ENCODE assay signal across 8 cellular contexts in genomic region chr2:208175069-208175842, GRCh38. TPM values are rescaled to one million over a fixed set of nuclear protein-coding genes. Genes with fewer than 3 reads are reported as not detected.
DNase-seq lines count a peak whose midpoint lies in the region; ATAC-seq, FAIRE-seq and TF ChIP-seq lines count a peak whose summit lies in the region.

No MANE protein-coding gene starts in this region.

- TF ChIP-seq POLR2A in HCT116 (IDR thresholded peaks at IDR 0.05; ENCODE audit: borderline replicate concordance, extremely low read depth, insufficient read depth, insufficient read length) (no peak), gastroesophageal sphincter (IDR thresholded peaks at IDR 0.05) (no peak)

- peaks cover 19% of the 10 kb centered on the region for H3K4me1 Mint-ChIP-seq in type B pancreatic cell (ENCODE audit: unreplicated experiment)

- H3K9me3 ChIP-seq in HCT116 (ENCODE audit: control insufficient read depth in 1 of 2, insufficient read depth in 1 of 2, low read depth in 1 of 2, low read length in 2 of 2) (no peaks in the 10 kb centered on the region), MG63 (no peaks in the 10 kb centered on the region), SJCRH30 (replicated peaks) (no peaks in the 10 kb centered on the region), gastroesophageal sphincter (no peaks in the 10 kb centered on the region), pancreas (no peaks in the 10 kb centered on the region)

- H2AFZ ChIP-seq in HCT116 (ENCODE audit: low read depth, low read length, poor library complexity, severe bottlenecking) = peak overlapping the region; percentile 95

- peak overlapping the region; percentile 12; the same call in 1 of the 2 replicates for H3K4me2 ChIP-seq in HCT116 (ENCODE audit: low read length)

- H3K9me2 ChIP-seq in HCT116 (ENCODE audit: insufficient read depth) = no peaks in the 10 kb centered on the region

- no peaks in the 10 kb centered on the region for H3K36me3 ChIP-seq in HCT116 (ENCODE audit: control insufficient read depth in 1 of 2, insufficient read depth in 2 of 2, low read length in 2 of 2)
- no peaks in the 10 kb centered on the region for H3K36me3 ChIP-seq in MG63
- H3K36me3 ChIP-seq in SJCRH30 = no peaks in the 10 kb centered on the region
- no peaks in the 10 kb centered on the region for H3K36me3 ChIP-seq in gastroesophageal sphincter
- H3K36me3 ChIP-seq in pancreas = no peaks in the 10 kb centered on the region

- TF ChIP-seq CTCF in GM10266 (IDR thresholded peaks at IDR 0.05; ENCODE audit: control insufficient read depth, insufficient read depth, low read depth, missing control alignments) (peak; percentile 85), HCT116 (IDR thresholded peaks at IDR 0.05 in 2 of 3, conservative IDR thresholded peaks at IDR 0.05 in 1 of 3; ENCODE audit: borderline replicate concordance in 1 of 3, insufficient read depth in 1 of 3, low read depth in 2 of 3, low read length in 2 of 3) (peak; percentile 72 to 90 (median 89); a peak in 5 of 6 replicates), gastroesophageal sphincter (IDR thresholded peaks at IDR 0.05) (peak; percentile 73 to 89 (median 80)), pancreas (IDR thresholded peaks at IDR 0.05) (peak; percentile 70 to 88 (median 84)), type B pancreatic cell (conservative IDR thresholded peaks at IDR 0.05) (peak; percentile 93)

- no peaks in the 10 kb centered on the region for H4K20me1 ChIP-seq in HCT116 (ENCODE audit: insufficient read depth)

- H3K4me3 Mint-ChIP-seq in type B pancreatic cell = no peak overlapping the region

- RAD21 ChIA-PET in HCT116 (lab: Charles Lee; ENCODE audit: low non-redundant PET in 1 of 2, low total read pairs in 2 of 2, uncharacterized antibody in 2 of 2, unreplicated experiment in 2 of 2) = interaction anchor here in 1 of 2 experiments (1.0 kb wide), 1 partner anchor 73 kb away, joined by 3 read pairs; no protein-coding TSS in a partner anchor

- H3K79me2 ChIP-seq in HCT116 (ENCODE audit: insufficient read depth, low read length) = no peaks in the 10 kb centered on the region

- FAIRE-seq in pancreas (lab: Jason Lieb, UNC) = peak; percentile 85

- DNase-seq in GM10266 (ENCODE audit: extremely low spot score) (peak; percentile 68), HCT116 (ENCODE audit: low read depth, low spot score) (peak; percentile 75), MG63 (peak; percentile 66), SJCRH30 (peak; percentile 68 to 87), pancreas (peak; percentile 62 to 84 (median 67)), type B pancreatic cell (ENCODE audit: extremely low spot score, unreplicated experiment) (peak; percentile 76)
- peak; percentile 79 for DNase-seq in activated effector memory CD4-positive, alpha-beta T cell treated with anti-CD3 and anti-CD28 coated beads, Interleukin-2, amount 50 U/mL, for 16 hours

- intact Hi-C loops in HCT116 (cut with micrococcal nuclease) = loop anchor here (2.0 kb wide), 1 partner anchor 80 kb away; the partner anchor contains the start of gene IDH1
- intact Hi-C loops in pancreas (cut with DNase I) = no loop called here

- CTCF ChIA-PET in HCT116 (lab: Charles Lee) = interaction anchor here (0.8 to 2.7 kb wide), 9 partner anchors 10 to 103 kb away, joined by 3 to 24 read pairs (median 3); partner anchors contain the start of gene IDH1

- no peaks in the 10 kb centered on the region for H3K36me3 Mint-ChIP-seq in type B pancreatic cell

- WGBS in gastroesophageal sphincter (ENCODE audit: low coverage in 1 of 2), 2 donors = 34 to 37% methylated on average over 15 to 16 of the region's 21 CpGs
- 33 to 35% methylated on average over 21 of the region's 21 CpGs for WGBS in pancreas, 2 donors

- no peak for TF ChIP-seq EP300 in gastroesophageal sphincter (IDR thresholded peaks at IDR 0.05)

- no peak overlapping the region for H3K27ac Mint-ChIP-seq in type B pancreatic cell

- H3K27me3 ChIP-seq in HCT116 (ENCODE audit: insufficient read depth, low read length) (no peaks in the 10 kb centered on the region), MG63 (no peaks in the 10 kb centered on the region; the same call in 1 of the 2 replicates), SJCRH30 (no peaks in the 10 kb centered on the region), gastroesophageal sphincter (no peaks in the 10 kb centered on the region), pancreas (no peaks in the 10 kb centered on the region)

- H3K27ac ChIP-seq in HCT116 (ENCODE audit: low read depth, low read length) (no peak overlapping the region), SJCRH30 (no peak overlapping the region), gastroesophageal sphincter (no peak overlapping the region), pancreas (no peak overlapping the region)

- ATAC-seq in HCT116 (peak; percentile 99), gastroesophageal sphincter (peak; percentile 95), pancreas (peak; percentile 99 to 100 (median 100))

- TF ChIP-seq RAD21 in HCT116 (IDR thresholded peaks at IDR 0.05; ENCODE audit: low read depth) = peak; percentile 80

- POLR2A ChIA-PET in HCT116 (lab: Charles Lee) = interaction anchor here (1.3 kb wide), 1 partner anchor 80 kb away, joined by 3 read pairs; the partner anchor contains the start of gene IDH1

- H3K27me3 Mint-ChIP-seq in type B pancreatic cell = no peaks in the 10 kb centered on the region

- H3K9me3 Mint-ChIP-seq in type B pancreatic cell = no peaks in the 10 kb centered on the region

- no peak overlapping the region for H3K4me3 ChIP-seq in HCT116 (replicated peaks in 1 of 2; ENCODE audit: low read depth in 1 of 2, low read length in 2 of 2)
- H3K4me3 ChIP-seq in MG63 = no peak overlapping the region
- H3K4me3 ChIP-seq in SJCRH30 = no peak overlapping the region
- H3K4me3 ChIP-seq in gastroesophageal sphincter = no peak overlapping the region
- no peak overlapping the region for H3K4me3 ChIP-seq in pancreas

- BruUV-seq in HCT116 (replicated peaks; lab: Mats Ljungman, UMichigan) = no TSS peak

- no peak overlapping the region for H3K9ac ChIP-seq in HCT116 (ENCODE audit: low read length)

- H3K4me1 ChIP-seq in HCT116 (ENCODE audit: control insufficient read depth in 1 of 2, insufficient read depth in 2 of 2, low read length in 2 of 2) (peaks cover 6 to 28% of the 10 kb centered on the region in 2 experiments; a peak in 3 of 4 replicates), SJCRH30 (no peaks in the 10 kb centered on the region; the same call in none of the 2 replicates), gastroesophageal sphincter (peaks cover 0 to 10% (median 3%) of the 10 kb centered on the region in 3 donors), pancreas (peaks cover 0 to 3% (median 0%) of the 10 kb centered on the region in 3 donors)

TF ChIP-seq in HCT116, 20 proteins besides CTCF, POLR2A, EP300 and RAD21 (continues in another document):
- TF ChIP-seq JUND (IDR thresholded peaks at IDR 0.05) = no peak
- peak; percentile 62 for TF ChIP-seq YY1 (IDR thresholded peaks at IDR 0.05; ENCODE audit: extremely low read depth, insufficient replicate concordance, low read depth, low read length)
- no peak; the same call in 1 of the 2 replicates for TF ChIP-seq CBX3 (IDR thresholded peaks at IDR 0.05; ENCODE audit: low read depth)

RNA-seq across cellular contexts. Expression of gene CRYGA, which starts 11.9 kb away (rescaled TPM):
- total RNA-seq in HCT116 (2021; ENCODE audit: unreplicated experiment) = not detected
- polyA plus RNA-seq in HCT116 (2012) = not detected in 2 replicates
- total RNA-seq in MG63 (2014; rRNA removed; shearing (Covaris generic); ENCODE audit: low replicate concordance) = not detected in 2 replicates
- total RNA-seq in SJCRH30 (2014; rRNA removed; shearing (Covaris generic)) = not detected in 2 replicates
- total RNA-seq in gastroesophageal sphincter = not detected
- not detected for total RNA-seq in pancreas
- polyA plus RNA-seq in pancreas = not detected
- not detected in 2 replicates for total RNA-seq in type B pancreatic cell (ENCODE audit: low replicate concordance)

RNA-seq across cellular contexts. Expression of gene C2orf80, which starts 14.6 kb away (rescaled TPM):
- not detected for total RNA-seq in HCT116 (2021; ENCODE audit: unreplicated experiment)
- not detected in 2 replicates for polyA plus RNA-seq in HCT116 (2012)
- not detected in 2 replicates for total RNA-seq in MG63 (2014; rRNA removed; shearing (Covaris generic); ENCODE audit: low replicate concordance)
- total RNA-seq in SJCRH30 (2014; rRNA removed; shearing (Covaris generic)) = not detected in 2 replicates
- total RNA-seq in gastroesophageal sphincter = not detected
- not detected for total RNA-seq in pancreas
- polyA plus RNA-seq in pancreas = not detected
- total RNA-seq in type B pancreatic cell (ENCODE audit: low replicate concordance) = not detected in 2 replicates

RNA-seq across cellular contexts. Expression of gene CRYGB, which starts 29.3 kb away (rescaled TPM):
- total RNA-seq in HCT116 (2021; ENCODE audit: unreplicated experiment) (not detected), gastroesophageal sphincter (not detected), pancreas (not detected), type B pancreatic cell (ENCODE audit: low replicate concordance) (not detected in 2 replicates)
- not detected in 2 replicates for polyA plus RNA-seq in HCT116 (2012)
- total RNA-seq in MG63 (2014; rRNA removed; shearing (Covaris generic); ENCODE audit: low replicate concordance) = not detected in 2 replicates
- total RNA-seq in SJCRH30 (2014; rRNA removed; shearing (Covaris generic)) = not detected in 2 replicates
- not detected for polyA plus RNA-seq in pancreas

RNA-seq across cellular contexts. Expression of gene CRYGC, which starts 45.6 kb away (rescaled TPM):
- total RNA-seq in HCT116 (2021; ENCODE audit: unreplicated experiment) = not detected
- polyA plus RNA-seq in HCT116 (2012) = not detected in 2 replicates
- total RNA-seq in MG63 (2014; rRNA removed; shearing (Covaris generic); ENCODE audit: low replicate concordance) = not detected in 2 replicates
- total RNA-seq in SJCRH30 (2014; rRNA removed; shearing (Covaris generic)) = not detected in 2 replicates
- total RNA-seq in gastroesophageal sphincter = not detected
- total RNA-seq in pancreas = not detected
- not detected for polyA plus RNA-seq in pancreas
- not detected in 2 replicates for total RNA-seq in type B pancreatic cell (ENCODE audit: low replicate concordance)

RNA-seq across cellular contexts. Expression of gene CRYGD, which starts 50.9 kb away (rescaled TPM):
- not detected for total RNA-seq in HCT116 (2021; ENCODE audit: unreplicated experiment)
- polyA plus RNA-seq in HCT116 (2012) = not detected in 2 replicates
- not detected in 2 replicates for total RNA-seq in MG63 (2014; rRNA removed; shearing (Covaris generic); ENCODE audit: low replicate concordance)
- total RNA-seq in SJCRH30 (2014; rRNA removed; shearing (Covaris generic)) = not detected in 2 replicates
- not detected for total RNA-seq in gastroesophageal sphincter
- not detected for total RNA-seq in pancreas
- under 1 TPM in 1 of 2 donors, not detected in 1; 0.28 TPM for polyA plus RNA-seq in pancreas
- not detected in 2 replicates for total RNA-seq in type B pancreatic cell (ENCODE audit: low replicate concordance)
